ENCODE assay signal across 15 cellular contexts in genomic region chr3:181609156-181609767, GRCh38.
DNase-seq lines count a peak whose midpoint lies in the region; ATAC-seq, FAIRE-seq and TF ChIP-seq lines count a peak whose summit lies in the region.
"Had no signal": no experiment of that assay in that cellular context is flagged by ENCODE, and none has a peak within 500 bp of the region (broad histone marks: within the 10 kb centered on the region; RNA-seq: fewer than 3 reads in every experiment).

No MANE protein-coding gene starts in this region.

- CTCF ChIA-PET in WTC11 (lab: Charles Lee) = no interaction called here
- CTCF ChIA-PET in activated CD4-positive, alpha-beta T cell treated with anti-CD3 and anti-CD28 coated beads for 36 hours (lab: Charles Lee) = interaction anchor here (1.0 kb wide), 1 partner anchor 11 kb away, joined by 3 read pairs; no protein-coding TSS in a partner anchor

- H3K36me3 ChIP-seq in HUES48 (ENCODE audit: control insufficient read depth, insufficient read depth, low read length) (no peaks in the 10 kb centered on the region), iPS-18a (ENCODE audit: control insufficient read depth, low read depth, low read length) (no peaks in the 10 kb centered on the region)

- H3K36me3 Mint-ChIP-seq in WTC11 = no peaks in the 10 kb centered on the region
- no peaks in the 10 kb centered on the region for H3K36me3 Mint-ChIP-seq in activated CD4-positive, alpha-beta T cell treated with anti-CD3 and anti-CD28 coated beads for 36 hours (ENCODE audit: low read depth)
- no peaks in the 10 kb centered on the region for H3K36me3 Mint-ChIP-seq in mesothelial cell of epicardium
- H3K36me3 Mint-ChIP-seq: T-cell had no signal

- H3K4me1 ChIP-seq in HUES48 (ENCODE audit: control insufficient read depth, insufficient read depth, low read length) (peaks cover 37% of the 10 kb centered on the region), iPS-18a (ENCODE audit: control insufficient read depth, low read depth, low read length) (peaks cover 41% of the 10 kb centered on the region)

- H3K9me3 Mint-ChIP-seq in WTC11 = no peaks in the 10 kb centered on the region
- H3K9me3 Mint-ChIP-seq in activated CD4-positive, alpha-beta T cell treated with anti-CD3 and anti-CD28 coated beads for 36 hours (ENCODE audit: low read depth) = no peaks in the 10 kb centered on the region
- H3K9me3 Mint-ChIP-seq in mesothelial cell of epicardium = no peaks in the 10 kb centered on the region
- H3K9me3 Mint-ChIP-seq: T-cell had no signal

- no peak for DNase-seq in WTC11 (ENCODE audit: low spot score)
- peak; percentile 63 for DNase-seq in pons (ENCODE audit: low spot score)
- no peak for DNase-seq in NCI-H1694 (lab: John Stamatoyannopoulos, UW)
- no peak for DNase-seq in HTR-8/SVneo (ENCODE audit: insufficient read length, low spot score)
- no peak for DNase-seq in activated CD4-positive, alpha-beta T cell treated with anti-CD3 and anti-CD28 coated beads for 36 hours
- DNase-seq in mesothelial cell of epicardium (ENCODE audit: low spot score in 2 of 2, unreplicated experiment in 2 of 2) = no peak
- DNase-seq: COR-L47, NCI-H2029 treated with DMSO at 0.1 percent for 48 hours, NCI-H524 treated with DMSO at 0.1 percent for 48 hours, Right ventricle myocardium superior, SK-N-SH, T-cell had no signal

- no peak overlapping the region for H3K4me3 Mint-ChIP-seq in WTC11
- no peak overlapping the region for H3K4me3 Mint-ChIP-seq in activated CD4-positive, alpha-beta T cell treated with anti-CD3 and anti-CD28 coated beads for 36 hours
- H3K4me3 Mint-ChIP-seq in mesothelial cell of epicardium = no peak overlapping the region
- H3K4me3 Mint-ChIP-seq: T-cell had no signal

- peak; percentile 33 for ATAC-seq in WTC11
- ATAC-seq in activated CD4-positive, alpha-beta T cell treated with anti-CD3 and anti-CD28 coated beads for 36 hours = no peak
- ATAC-seq: T-cell had no signal

- H3K27me3 Mint-ChIP-seq in WTC11 (ENCODE audit: low read depth) (no peaks in the 10 kb centered on the region), mesothelial cell of epicardium (ENCODE audit: low read depth) (no peaks in the 10 kb centered on the region)
- no peaks in the 10 kb centered on the region for H3K27me3 Mint-ChIP-seq in activated CD4-positive, alpha-beta T cell treated with anti-CD3 and anti-CD28 coated beads for 36 hours
- H3K27me3 Mint-ChIP-seq: T-cell had no signal

- POLR2A ChIA-PET in WTC11 (lab: Charles Lee) = no interaction called here
- POLR2A ChIA-PET in activated CD4-positive, alpha-beta T cell treated with anti-CD3 and anti-CD28 coated beads for 36 hours (lab: Charles Lee) = no interaction called here

- H3K27ac ChIP-seq in HUES48 (ENCODE audit: low read depth, low read length) (peak overlapping the region; percentile 54), iPS-18a (ENCODE audit: low read length) (no peak overlapping the region)

- H3K27me3 ChIP-seq in HUES48 (ENCODE audit: control insufficient read depth, insufficient read depth, low read length) = no peaks in the 10 kb centered on the region
- no peaks in the 10 kb centered on the region for H3K27me3 ChIP-seq in iPS-18a (ENCODE audit: control insufficient read depth, insufficient read depth, low read length)

- no peak for TF ChIP-seq CTCF in WTC11 (IDR thresholded peaks at IDR 0.05)
- no peak for TF ChIP-seq CTCF in mesothelial cell of epicardium (IDR thresholded peaks at IDR 0.05; ENCODE audit: unreplicated experiment)

- H3K4me1 Mint-ChIP-seq in WTC11 (peaks cover 33% of the 10 kb centered on the region), mesothelial cell of epicardium (no peaks in the 10 kb centered on the region)
- H3K4me1 Mint-ChIP-seq in activated CD4-positive, alpha-beta T cell treated with anti-CD3 and anti-CD28 coated beads for 36 hours = no peaks in the 10 kb centered on the region
- H3K4me1 Mint-ChIP-seq: T-cell had no signal

- H3K27ac Mint-ChIP-seq in WTC11 (0 out of 2 replicates have a peak overlapping the region, but pooled peaks have one; percentile 47), mesothelial cell of epicardium (no peak overlapping the region)
- no peak overlapping the region for H3K27ac Mint-ChIP-seq in activated CD4-positive, alpha-beta T cell treated with anti-CD3 and anti-CD28 coated beads for 36 hours
- H3K27ac Mint-ChIP-seq: T-cell had no signal

- H3K9ac ChIP-seq in HUES48 (ENCODE audit: low read depth, low read length) (no peak overlapping the region), iPS-18a (ENCODE audit: low read length) (no peak overlapping the region)
- H3K9ac ChIP-seq: SK-N-SH had no signal

- no peak overlapping the region for H3K4me3 ChIP-seq in HUES48 (ENCODE audit: low read depth, low read length)
- H3K4me3 ChIP-seq in iPS-18a (ENCODE audit: low read length) = peak overlapping the region; percentile 30

- intact Hi-C loops in activated CD4-positive, alpha-beta T cell treated with anti-CD3 and anti-CD28 coated beads for 36 hours (cut with DNase I, micrococcal nuclease) = no loop called here

- no peak for FAIRE-seq in HTR-8/SVneo (lab: Jason Lieb, UNC)
- FAIRE-seq: RCC 7860 had no signal

- H3K9me3 ChIP-seq in HUES48 (ENCODE audit: control insufficient read depth, insufficient read depth, low read length) (no peaks in the 10 kb centered on the region), iPS-18a (ENCODE audit: control insufficient read depth, low read depth, low read length) (no peaks in the 10 kb centered on the region)
- H3K9me3 ChIP-seq: SK-N-SH had no signal

TF ChIP-seq in WTC11, 78 proteins besides CTCF, POLR2A, EP300 and RAD21:
- no peak for TF ChIP-seq ZNF263 (CRISPR knock-in tag; IDR thresholded peaks at IDR 0.05; ENCODE audit: low read depth)
- no peak for TF ChIP-seq ZNF423 (CRISPR knock-in tag; IDR thresholded peaks at IDR 0.05)
- no peak for TF ChIP-seq NFE2L1 (CRISPR knock-in tag; IDR thresholded peaks at IDR 0.05)
- TF ChIP-seq NFYB (CRISPR knock-in tag; conservative IDR thresholded peaks at IDR 0.05; ENCODE audit: low read depth) = no peak
- no peak for TF ChIP-seq ZMAT4 (CRISPR knock-in tag; IDR thresholded peaks at IDR 0.05)
- no peak for TF ChIP-seq ZNF532 (CRISPR knock-in tag; IDR thresholded peaks at IDR 0.05; ENCODE audit: borderline replicate concordance)
- peak; percentile 93 for TF ChIP-seq PRDM15 (CRISPR knock-in tag; IDR thresholded peaks at IDR 0.05)
